17 cellular contexts compared by ENCODE assay signal in the genomic region with DNA sequence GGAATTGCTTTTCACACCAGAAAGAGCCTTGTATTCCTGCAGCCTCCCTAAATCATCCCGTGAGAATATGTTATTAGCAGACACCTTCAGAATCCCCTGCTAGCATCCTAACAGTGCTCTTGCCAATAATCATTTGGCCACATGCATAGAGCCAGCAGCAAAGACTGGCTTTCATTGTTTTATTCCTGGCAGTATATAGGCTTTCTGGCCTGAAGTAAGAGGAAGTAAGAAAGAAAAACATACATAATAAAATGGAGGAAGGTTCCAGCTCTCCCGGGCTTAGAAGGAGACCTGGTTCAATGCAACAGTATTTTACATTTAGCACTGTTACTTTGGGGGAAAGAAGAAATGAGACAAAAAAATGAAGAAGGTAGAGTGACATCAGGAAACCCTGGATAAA.
A peak's percentile ranks its signal among the peaks of the same experiment; 100 is the strongest.
DNase-seq lines count a peak whose midpoint lies in the region; ATAC-seq and TF ChIP-seq lines count a peak whose summit lies in the region.
"Had no signal": no experiment of that assay in that cellular context is flagged by ENCODE, and none has a peak within 500 bp of the region (broad histone marks: within the 10 kb centered on the region; RNA-seq: fewer than 3 reads in every experiment).

No MANE protein-coding gene starts in this region.

- no peak for TF ChIP-seq CTCF in OCI-LY3 (IDR thresholded peaks at IDR 0.05; ENCODE audit: low read depth, low read length)
- no peak for TF ChIP-seq CTCF in transverse colon (IDR thresholded peaks at IDR 0.05)

- H3K27me3 ChIP-seq in OCI-LY3 (ENCODE audit: low read depth, low read length): no peaks in the 10 kb centered on the region
- H3K27me3 ChIP-seq in transverse colon: no peaks in the 10 kb centered on the region

- H3K27ac Mint-ChIP-seq in activated naive CD4-positive, alpha-beta T cell treated with anti-CD3 and anti-CD28 coated beads, Interleukin-2, amount 10 ng/mL, durations not matched to agents 7 days and 5 days: no peak overlapping the region
- H3K27ac Mint-ChIP-seq: CD8-positive, alpha-beta memory T cell; T-helper 1 cell treated with Interleukin-12 subunit alpha and Interleukin-12 subunit beta and Interleukin-4 antibody, amounts not matched to agents 30 μg/mL and 1 μg/mL, for 36 hours had no signal

- H3K27ac ChIP-seq in OCI-LY3 (ENCODE audit: low read length) (no peak overlapping the region), transverse colon (peak overlapping the region; percentile 36 to 60 (median 42))
- H3K27ac ChIP-seq: C4-2B had no signal

- H3K36me3 ChIP-seq in OCI-LY3 (replicated peaks; ENCODE audit: low read depth, low read length) (peaks cover 12% of the 10 kb centered on the region), transverse colon (no peaks in the 10 kb centered on the region)

- H4K20me1 ChIP-seq in OCI-LY3 (ENCODE audit: insufficient read depth, low read length): no peaks in the 10 kb centered on the region

- H3K4me1 Mint-ChIP-seq in activated naive CD4-positive, alpha-beta T cell treated with anti-CD3 and anti-CD28 coated beads, Interleukin-2, amount 10 ng/mL, durations not matched to agents 7 days and 5 days: no peaks in the 10 kb centered on the region

- in situ Hi-C loops in KBM-7 (cut with MboI; ENCODE audit: low pct_unique_long_range_greater_than_20kb, low sequenced_read_pairs) (no loop called here), transverse colon (cut with MboI; ENCODE audit: low pct_ligation_motif_present in 1 of 4, low pct_unique_long_range_greater_than_20kb in 1 of 4, low sequenced_read_pairs in 3 of 4) (no loop called here)

- no peak overlapping the region for H3K4me3 ChIP-seq in OCI-LY3 (ENCODE audit: low read length)
- H3K4me3 ChIP-seq in transverse colon: no peak overlapping the region

- no peak for TF ChIP-seq POLR2A in transverse colon (IDR thresholded peaks at IDR 0.05)

- peaks cover 7% of the 10 kb centered on the region for H3K27me3 Mint-ChIP-seq in activated naive CD4-positive, alpha-beta T cell treated with anti-CD3 and anti-CD28 coated beads, Interleukin-2, amount 10 ng/mL, durations not matched to agents 7 days and 5 days

- no peaks in the 10 kb centered on the region for H3K79me2 ChIP-seq in OCI-LY3 (ENCODE audit: low read length)

- no peak for TF ChIP-seq EP300 in transverse colon (IDR thresholded peaks at IDR 0.05; ENCODE audit: low read depth)

- H2AFZ ChIP-seq in OCI-LY3 (ENCODE audit: low read depth, low read length): peak overlapping the region; percentile 78

- ATAC-seq in left colon: peak; percentile 84
- no peak for ATAC-seq in GM21360 (IDR thresholded peaks at IDR 0.05; ENCODE audit: unreplicated experiment)

- intact Hi-C loops in left colon (cut with DNase I, micrococcal nuclease) (no loop called here), transverse colon (cut with DNase I; ENCODE audit: low total_unique reads) (no loop called here)

- H3K9me3 Mint-ChIP-seq in activated naive CD4-positive, alpha-beta T cell treated with anti-CD3 and anti-CD28 coated beads, Interleukin-2, amount 10 ng/mL, durations not matched to agents 7 days and 5 days: no peaks in the 10 kb centered on the region
- H3K9me3 Mint-ChIP-seq: CD8-positive, alpha-beta memory T cell; T-helper 1 cell treated with Interleukin-12 subunit alpha and Interleukin-12 subunit beta and Interleukin-4 antibody, amounts not matched to agents 30 μg/mL and 1 μg/mL, for 36 hours had no signal

- peak; percentile 16 for DNase-seq in KBM-7
- no peak for DNase-seq in left colon
- DNase-seq in transverse colon: no peak
- no peak for DNase-seq in activated naive CD4-positive, alpha-beta T cell treated with anti-CD3 and anti-CD28 coated beads, Interleukin-2, amount 10 ng/mL, durations not matched to agents 7 days and 5 days
- DNase-seq in GM19238 (ENCODE audit: insufficient read length, low spot score): no peak
- DNase-seq: CD8-positive, alpha-beta memory T cell; DMS153; DND-41; NCI-H2029; NCI-H446 treated with DMSO at 0.1 percent for 48 hours; NCI-H526; SK-N-SH; SW 1271 had no signal

- H3K4me3 Mint-ChIP-seq in activated naive CD4-positive, alpha-beta T cell treated with anti-CD3 and anti-CD28 coated beads, Interleukin-2, amount 10 ng/mL, durations not matched to agents 7 days and 5 days: no peak overlapping the region
- H3K4me3 Mint-ChIP-seq: CD8-positive, alpha-beta memory T cell; T-helper 1 cell treated with Interleukin-12 subunit alpha and Interleukin-12 subunit beta and Interleukin-4 antibody, amounts not matched to agents 30 μg/mL and 1 μg/mL, for 36 hours had no signal

- H3K9me3 ChIP-seq in OCI-LY3 (ENCODE audit: insufficient read depth, low read length): peaks cover 8% of the 10 kb centered on the region; the same call in 1 of the 2 replicates
- H3K9me3 ChIP-seq in transverse colon: no peaks in the 10 kb centered on the region
- H3K9me3 ChIP-seq: SK-N-SH had no signal

- H3K9ac ChIP-seq in OCI-LY3 (ENCODE audit: low read length): no peak overlapping the region
- H3K9ac ChIP-seq: SK-N-SH had no signal

- CTCF ChIA-PET in activated naive CD4-positive, alpha-beta T cell treated with anti-CD3 and anti-CD28 coated beads, Interleukin-2, amount 10 ng/mL, durations not matched to agents 7 days and 5 days (lab: Charles Lee): interaction anchor here (0.8 kb wide), 1 partner anchor 49 kb away, joined by 3 read pairs; no protein-coding TSS in a partner anchor

- 18 to 20% methylated on average over 1 to 2 of the region's 2 CpGs for WGBS in transverse colon (ENCODE audit: low coverage in 1 of 2), 2 donors

- H3K4me2 ChIP-seq in OCI-LY3 (ENCODE audit: low read length): peak overlapping the region; percentile 29; the same call in 1 of the 2 replicates
- H3K4me2 ChIP-seq: SK-N-SH had no signal

- peaks cover 56% of the 10 kb centered on the region for H3K4me1 ChIP-seq in OCI-LY3 (ENCODE audit: low read length)
- H3K4me1 ChIP-seq in transverse colon: peaks cover 0 to 16% (median 7%) of the 10 kb centered on the region in 4 donors

- no peaks in the 10 kb centered on the region for H3K36me3 Mint-ChIP-seq in activated naive CD4-positive, alpha-beta T cell treated with anti-CD3 and anti-CD28 coated beads, Interleukin-2, amount 10 ng/mL, durations not matched to agents 7 days and 5 days
- H3K36me3 Mint-ChIP-seq: CD8-positive, alpha-beta memory T cell had no signal
